ENCODE assay signal across 19 cellular contexts in genomic region chrX:45900751-45901150, GRCh38.
DNase-seq lines count a peak whose midpoint lies in the region; ATAC-seq and TF ChIP-seq lines count a peak whose summit lies in the region.
"Had no signal": no experiment of that assay in that cellular context is flagged by ENCODE, and none has a peak within 500 bp of the region (broad histone marks: within the 10 kb centered on the region; RNA-seq: fewer than 3 reads in every experiment).

No MANE protein-coding gene starts in this region.

- H3K4me3 ChIP-seq in AG10803 (ENCODE audit: low read length) (no peak overlapping the region), SK-N-SH (ENCODE audit: low read depth in 2 of 2, low read length in 1 of 2) (no peak overlapping the region), fibroblast of mammary gland (ENCODE audit: control insufficient read depth, low read depth, low read length) (no peak overlapping the region), neuron (ENCODE audit: low read length) (peak overlapping the region; percentile 9)
- H3K4me3 ChIP-seq: adrenal gland, GM12878, prostate gland, stomach had no signal

- peak; percentile 70 for DNase-seq in AG10803 (ENCODE audit: low read depth)
- DNase-seq in SK-N-SH: no peak
- DNase-seq in fibroblast of mammary gland (ENCODE audit: low read depth): peak; percentile 37
- no peak for DNase-seq in medulla oblongata (ENCODE audit: extremely low spot score)
- no peak for DNase-seq in superior temporal gyrus (ENCODE audit: extremely low spot score)
- DNase-seq: activated CD4-positive, CD25-positive, alpha-beta regulatory T cell; adrenal gland; COR-L47; hypothalamus; Karpas-422; NCI-H1105 treated with DMSO at 0.1 percent for 48 hours; NCI-H2171; Right ventricle myocardium superior; stomach had no signal

- no peaks in the 10 kb centered on the region for H3K9me2 ChIP-seq in SK-N-SH

- peak overlapping the region; percentile 38; the same call in 1 of the 2 replicates for H3K4me2 ChIP-seq in SK-N-SH

- CTCF ChIA-PET in SK-N-SH (lab: Yijun Ruan, JAX): no interaction called here

- ATAC-seq in HG02884 (IDR thresholded peaks at IDR 0.05; ENCODE audit: unreplicated experiment) (no peak), HG03175 (IDR thresholded peaks at IDR 0.05; ENCODE audit: unreplicated experiment) (no peak)
- ATAC-seq: GM12878 had no signal

- H3F3A ChIP-seq in SK-N-SH (replicated peaks; ENCODE audit: insufficient read depth): no peaks in the 10 kb centered on the region

- no peak overlapping the region for H3K9ac ChIP-seq in SK-N-SH

- TF ChIP-seq EP300 in SK-N-SH (IDR thresholded peaks at IDR 0.05; ENCODE audit: borderline replicate concordance in 1 of 2, low read depth in 1 of 2, low read length in 1 of 2): no peak

- TF ChIP-seq CTCF in AG10803 (conservative IDR thresholded peaks at IDR 0.05; ENCODE audit: low read length) (no peak), SK-N-SH (IDR thresholded peaks at IDR 0.05) (no peak), fibroblast of mammary gland (conservative IDR thresholded peaks at IDR 0.05; ENCODE audit: control insufficient read depth, insufficient read depth, low read depth, low read length) (no peak)

- no peak overlapping the region for H3K27ac ChIP-seq in SK-N-SH (ENCODE audit: low read depth in 2 of 2, low read length in 1 of 2)
- H3K27ac ChIP-seq: adrenal gland, prostate gland, stomach had no signal

- POLR2A ChIA-PET in SK-N-SH (lab: Yijun Ruan, JAX): no interaction called here

- TF ChIP-seq RAD21 in SK-N-SH (IDR thresholded peaks at IDR 0.05; ENCODE audit: low read length): no peak

- H3K27me3 ChIP-seq in SK-N-SH (ENCODE audit: insufficient read depth) (peaks cover 30% of the 10 kb centered on the region; the same call in 1 of the 2 replicates), neuron (ENCODE audit: insufficient read depth, low read length) (no peaks in the 10 kb centered on the region)
- H3K27me3 ChIP-seq: stomach had no signal

- 3% methylated on average over 5 of the region's 5 CpGs for WGBS in SK-N-SH (ENCODE audit: low lambda C conversion rate)

- H3K4me1 ChIP-seq in SK-N-SH (ENCODE audit: control insufficient read depth in 1 of 2, insufficient read depth in 2 of 2, low read depth in 1 of 2, low read length in 1 of 2) (no peaks in the 10 kb centered on the region; a peak in 1 of 4 replicates), neuron (ENCODE audit: insufficient read depth, low read length) (peaks cover 16% of the 10 kb centered on the region)
- H3K4me1 ChIP-seq: adrenal gland, prostate gland, stomach had no signal

- H3K9me3 ChIP-seq in SK-N-SH (no peaks in the 10 kb centered on the region), neuron (ENCODE audit: low read length) (no peaks in the 10 kb centered on the region)
- H3K9me3 ChIP-seq: adrenal gland, prostate gland, stomach had no signal

- H2AFZ ChIP-seq in SK-N-SH (ENCODE audit: low read depth) (no peak overlapping the region), neuron (ENCODE audit: low read depth, low read length) (no peak overlapping the region)

- no peaks in the 10 kb centered on the region for H4K20me1 ChIP-seq in SK-N-SH (ENCODE audit: insufficient read depth)

- no peaks in the 10 kb centered on the region for H3K79me2 ChIP-seq in SK-N-SH (ENCODE audit: insufficient read depth)

- H3K36me3 ChIP-seq in SK-N-SH (replicated peaks in 1 of 2; ENCODE audit: control insufficient read depth in 1 of 2, insufficient read depth in 2 of 2, low read length in 1 of 2) (no peaks in the 10 kb centered on the region), neuron (ENCODE audit: insufficient read depth, low read length) (no peaks in the 10 kb centered on the region)
- H3K36me3 ChIP-seq: adrenal gland, prostate gland, stomach had no signal

TF ChIP-seq in SK-N-SH, 30 proteins besides CTCF, POLR2A, EP300 and RAD21:
- no peak for TF ChIP-seq MAX (IDR thresholded peaks at IDR 0.05; ENCODE audit: low read depth)
- no peak for TF ChIP-seq REST (IDR thresholded peaks at IDR 0.05; ENCODE audit: low read depth, low read length)
- no peak for TF ChIP-seq NFIC (IDR thresholded peaks at IDR 0.05; ENCODE audit: borderline replicate concordance)
- TF ChIP-seq TCF12 (IDR thresholded peaks at IDR 0.05): no peak
- no peak for TF ChIP-seq ZBTB33 (IDR thresholded peaks at IDR 0.05; ENCODE audit: borderline replicate concordance, low read depth)
- no peak for TF ChIP-seq ELF1 (IDR thresholded peaks at IDR 0.05)
- no peak for TF ChIP-seq CHD2 (IDR thresholded peaks at IDR 0.05; ENCODE audit: low read length, partially characterized antibody)
- TF ChIP-seq TAF1 (IDR thresholded peaks at IDR 0.05; ENCODE audit: borderline replicate concordance, low read depth, low read length): no peak
- no peak for TF ChIP-seq TEAD4 (IDR thresholded peaks at IDR 0.05; ENCODE audit: borderline replicate concordance, insufficient read depth)
- no peak for TF ChIP-seq RCOR1 (IDR thresholded peaks at IDR 0.05; ENCODE audit: low read length)
- no peak for TF ChIP-seq EZH2phosphoT487 (IDR thresholded peaks at IDR 0.05; ENCODE audit: borderline replicate concordance, low read depth)
- no peak for TF ChIP-seq GATA2 (CRISPR knock-in tag; IDR thresholded peaks at IDR 0.05)
- no peak for TF ChIP-seq YY1 (IDR thresholded peaks at IDR 0.05; ENCODE audit: low read depth)
- no peak for TF ChIP-seq FOXM1 (IDR thresholded peaks at IDR 0.05; ENCODE audit: low read depth)
- TF ChIP-seq MEF2A (IDR thresholded peaks at IDR 0.05; ENCODE audit: borderline replicate concordance, low read depth): no peak

Comparison
In these comparisons a context has a peak if more than half of its experiments do, and no peak if none do; other contexts are left out.
1. DNase-seq: peak in AG10803 (single experiment) and fibroblast of mammary gland (single experiment); none in SK-N-SH (single experiment), medulla oblongata (single experiment) and superior temporal gyrus (single experiment).